In the genomic region with DNA sequence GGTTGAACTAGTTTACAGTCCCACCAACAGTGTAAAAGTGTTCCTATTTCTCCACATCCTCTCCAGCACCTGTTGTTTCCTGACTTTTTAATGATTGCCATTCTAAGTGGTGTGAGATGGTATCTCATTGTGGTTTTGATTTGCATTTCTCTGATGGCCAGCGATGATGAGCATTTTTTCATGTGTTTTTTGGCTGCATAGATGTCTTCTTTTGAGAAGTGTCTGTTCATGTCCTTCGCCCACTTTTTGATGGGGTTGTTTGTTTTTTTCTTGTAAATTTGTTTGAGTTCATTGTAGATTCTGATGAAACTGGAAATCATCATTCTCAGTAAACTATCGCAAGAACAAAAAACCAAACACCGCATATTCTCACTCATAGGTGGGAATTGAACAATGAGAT, we compare ENCODE assay signal across 4 cellular contexts. TPM values are rescaled to one million over a fixed set of nuclear protein-coding genes. Genes with fewer than 3 reads are reported as not detected.
"Had no signal": no experiment of that assay in that cellular context is flagged by ENCODE, and none has a peak within 500 bp of the region (broad histone marks: within the 10 kb centered on the region; RNA-seq: fewer than 3 reads in every experiment).

No MANE protein-coding gene starts in this region.

RNA-seq across cellular contexts. Expression of gene TAL2, which starts 41.4 kb away (rescaled TPM):
- total RNA-seq: HepG2, HT-29, HT1080, IMR-90 had no signal
